8 cellular contexts compared by ENCODE assay signal in genomic region chr18:50009772-50010171, GRCh38.
DNase-seq lines count a peak whose midpoint lies in the region; ATAC-seq and TF ChIP-seq lines count a peak whose summit lies in the region.

No MANE protein-coding gene starts in this region.

- H3K4me3 ChIP-seq in HCT116 (replicated peaks in 1 of 2; ENCODE audit: low read depth in 1 of 2, low read length in 2 of 2) (no peak overlapping the region), SU-DHL-6 (ENCODE audit: insufficient read depth, low read length, poor library complexity, severe bottlenecking) (no peak overlapping the region)

- H3K4me3 Mint-ChIP-seq in MCF 10A (ENCODE audit: unreplicated experiment), result no peak overlapping the region

- no peaks in the 10 kb centered on the region for H3K9me3 Mint-ChIP-seq in MCF 10A (ENCODE audit: unreplicated experiment)

- no peaks in the 10 kb centered on the region for H3K9me3 ChIP-seq in HCT116 (ENCODE audit: control insufficient read depth in 1 of 2, insufficient read depth in 1 of 2, low read depth in 1 of 2, low read length in 2 of 2)
- no peaks in the 10 kb centered on the region for H3K9me3 ChIP-seq in SU-DHL-6 (ENCODE audit: insufficient read depth, low read length)

- intact Hi-C loops in HCT116 (cut with micrococcal nuclease), result loop anchor here (1.0 to 2.0 kb wide), 2 partner anchors 195 to 348 kb away; no protein-coding TSS in a partner anchor
- intact Hi-C loops in MCF 10A (cut with micrococcal nuclease), result loop anchor here (1.0 kb wide), 2 partner anchors 195 to 348 kb away; no protein-coding TSS in a partner anchor

- H3K27ac ChIP-seq in HCT116 (ENCODE audit: low read depth, low read length), result no peak overlapping the region
- H3K27ac ChIP-seq in SU-DHL-6 (ENCODE audit: low read depth, low read length), result no peak overlapping the region

- RAD21 ChIA-PET in HCT116 (lab: Charles Lee; ENCODE audit: low non-redundant PET in 1 of 2, low total read pairs in 2 of 2, uncharacterized antibody in 2 of 2, unreplicated experiment in 2 of 2), result interaction anchor here in 1 of 2 experiments (1.2 kb wide), 1 partner anchor 194 kb away, joined by 3 read pairs; no protein-coding TSS in a partner anchor

- BruUV-seq in HCT116 (replicated peaks; lab: Mats Ljungman, UMichigan) (no TSS peak), MCF 10A (replicated peaks; lab: Mats Ljungman, UMichigan) (no TSS peak)

- H3K9me2 ChIP-seq in HCT116 (ENCODE audit: insufficient read depth), result no peaks in the 10 kb centered on the region
- no peaks in the 10 kb centered on the region for H3K9me2 ChIP-seq in SU-DHL-6 (replicated peaks; ENCODE audit: insufficient read depth, low read length)

- no peaks in the 10 kb centered on the region for H4K20me1 ChIP-seq in HCT116 (ENCODE audit: insufficient read depth)
- H4K20me1 ChIP-seq in SU-DHL-6 (ENCODE audit: low read depth, low read length), result no peaks in the 10 kb centered on the region

- POLR2A ChIA-PET in GM10248 (lab: Yijun Ruan, JAX), result no interaction called here
- POLR2A ChIA-PET in HCT116 (lab: Charles Lee), result no interaction called here
- POLR2A ChIA-PET in MCF 10A (lab: Yijun Ruan, JAX), result no interaction called here

- no peaks in the 10 kb centered on the region for H3K27me3 Mint-ChIP-seq in MCF 10A (ENCODE audit: insufficient read depth, unreplicated experiment)

- peak; percentile 81 for TF ChIP-seq RAD21 in HCT116 (IDR thresholded peaks at IDR 0.05; ENCODE audit: low read depth)

- peaks cover 9% of the 10 kb centered on the region for H3K36me3 Mint-ChIP-seq in MCF 10A (ENCODE audit: insufficient read depth, unreplicated experiment)

- H3K27ac Mint-ChIP-seq in MCF 10A (ENCODE audit: low read depth, unreplicated experiment), result no peak overlapping the region

- peaks cover 0 to 20% of the 10 kb centered on the region in 2 experiments; a peak in 1 of 4 replicates for H3K4me1 ChIP-seq in HCT116 (ENCODE audit: control insufficient read depth in 1 of 2, insufficient read depth in 2 of 2, low read length in 2 of 2)

- H3K27me3 ChIP-seq in HCT116 (ENCODE audit: insufficient read depth, low read length), result no peaks in the 10 kb centered on the region
- no peaks in the 10 kb centered on the region for H3K27me3 ChIP-seq in SU-DHL-6 (ENCODE audit: low read length)

- H3K79me2 ChIP-seq in HCT116 (ENCODE audit: insufficient read depth, low read length) (no peaks in the 10 kb centered on the region), SU-DHL-6 (ENCODE audit: insufficient read depth, low read length) (no peaks in the 10 kb centered on the region)

- H2AFZ ChIP-seq in HCT116 (ENCODE audit: low read depth, low read length, poor library complexity, severe bottlenecking), result no peak overlapping the region
- no peak overlapping the region for H2AFZ ChIP-seq in SU-DHL-6 (ENCODE audit: low read depth, low read length, severe bottlenecking)

- H3K4me2 ChIP-seq in HCT116 (ENCODE audit: low read length) (no peak overlapping the region), SU-DHL-6 (ENCODE audit: low read depth, low read length, poor library complexity, severe bottlenecking) (no peak overlapping the region)

- DNase-seq in GM10248 (ENCODE audit: extremely low spot score), result peak; percentile 45
- peak; percentile 52 for DNase-seq in HCT116 (ENCODE audit: low read depth, low spot score)
- peak; percentile 48 for DNase-seq in NCI-H1092 (lab: John Stamatoyannopoulos, UW)
- peak; percentile 60 for DNase-seq in MCF 10A (ENCODE audit: unreplicated experiment)
- peak; percentile 65 for DNase-seq in kidney tubule cell (ENCODE audit: low spot score)
- peak; percentile 16 to 17 for DNase-seq in stimulated activated CD8-positive, alpha-beta memory T cell treated with anti-CD3 and anti-CD28 coated beads, Interleukin-2, amount 100 ng/mL, for 48 hours (ENCODE audit: low read depth in 2 of 2)
- DNase-seq in mesenteric fat pad (ENCODE audit: low spot score), result no peak

- H3K9ac ChIP-seq in HCT116 (ENCODE audit: low read length) (no peak overlapping the region), SU-DHL-6 (ENCODE audit: low read length) (no peak overlapping the region)

- peaks cover 21% of the 10 kb centered on the region for H3K4me1 Mint-ChIP-seq in MCF 10A (ENCODE audit: insufficient read depth, unreplicated experiment)

- TF ChIP-seq POLR2A in HCT116 (IDR thresholded peaks at IDR 0.05; ENCODE audit: borderline replicate concordance, extremely low read depth, insufficient read depth, insufficient read length), result no peak

- TF ChIP-seq CTCF in GM10248 (IDR thresholded peaks at IDR 0.05; ENCODE audit: control extremely low read depth, extremely low read depth, low read depth, missing control alignments) (peak; percentile 45), HCT116 (IDR thresholded peaks at IDR 0.05 in 2 of 3, conservative IDR thresholded peaks at IDR 0.05 in 1 of 3; ENCODE audit: borderline replicate concordance in 1 of 3, insufficient read depth in 1 of 3, low read depth in 2 of 3, low read length in 2 of 3) (peak; percentile 71 to 77 (median 76)), SU-DHL-6 (IDR thresholded peaks at IDR 0.05; ENCODE audit: insufficient read depth, low read length, poor library complexity, severe bottlenecking) (peak; percentile 56), MCF 10A (IDR thresholded peaks at IDR 0.05; ENCODE audit: unreplicated experiment) (peak; percentile 33)

- H3K36me3 ChIP-seq in HCT116 (ENCODE audit: control insufficient read depth in 1 of 2, insufficient read depth in 2 of 2, low read length in 2 of 2) (no peaks in the 10 kb centered on the region), SU-DHL-6 (ENCODE audit: low read length) (no peaks in the 10 kb centered on the region)

- CTCF ChIA-PET in GM10248 (lab: Yijun Ruan, JAX) (interaction anchor here (1.0 to 1.2 kb wide), 4 partner anchors 9 to 348 kb away, joined by 3 to 7 read pairs (median 3); no protein-coding TSS in a partner anchor), HCT116 (lab: Charles Lee) (interaction anchor here (1.2 kb wide), 1 partner anchor 194 kb away, joined by 4 read pairs; no protein-coding TSS in a partner anchor), MCF 10A (lab: Yijun Ruan, JAX) (interaction anchor here (0.6 kb wide), 1 partner anchor 198 kb away, joined by 3 read pairs; no protein-coding TSS in a partner anchor)

- peak; percentile 100 for ATAC-seq in HCT116

- H3F3A ChIP-seq in SU-DHL-6 (ENCODE audit: insufficient read depth), result no peaks in the 10 kb centered on the region

TF ChIP-seq in HCT116, 20 proteins besides CTCF, POLR2A, EP300 and RAD21:
- no peak for TF ChIP-seq EZH2phosphoT487 (IDR thresholded peaks at IDR 0.05; ENCODE audit: borderline replicate concordance)
- no peak for TF ChIP-seq JUND (IDR thresholded peaks at IDR 0.05)
TF ChIP-seq in HCT116: peak in this region for 0.
